ENCODE assay signal across 20 cellular contexts in genomic region chr11:46860218-46860617, GRCh38. TPM values are rescaled to one million over a fixed set of nuclear protein-coding genes. Genes with fewer than 3 reads are reported as not detected.
DNase-seq lines count a peak whose midpoint lies in the region; ATAC-seq and TF ChIP-seq lines count a peak whose summit lies in the region.
"Had no signal": no experiment of that assay in that cellular context is flagged by ENCODE, and none has a peak within 500 bp of the region (broad histone marks: within the 10 kb centered on the region; RNA-seq: fewer than 3 reads in every experiment).

No MANE protein-coding gene starts in this region.

- H3K36me3 ChIP-seq in sigmoid colon, result peaks cover 0 to 15% (median 2%) of the 10 kb centered on the region in 4 donors
- H3K36me3 ChIP-seq in stomach smooth muscle (ENCODE audit: control insufficient read depth in 2 of 2, insufficient read depth in 2 of 2, low read length in 2 of 2), result peaks cover 25 to 28% of the 10 kb centered on the region in 2 donors
- H3K36me3 ChIP-seq: BE2C, BLaER1 had no signal

- ATAC-seq in T-helper 17 cell, result no peak
- ATAC-seq: GM12878 had no signal

- H3K27ac Mint-ChIP-seq in T-helper 17 cell, result no peak overlapping the region
- H3K27ac Mint-ChIP-seq: CD4-positive, CD25-positive, alpha-beta regulatory T cell; CD8-positive, alpha-beta memory T cell had no signal

- H3K4me1 Mint-ChIP-seq in T-helper 17 cell, result no peaks in the 10 kb centered on the region
- H3K4me1 Mint-ChIP-seq: CD4-positive, alpha-beta memory T cell; CD4-positive, CD25-positive, alpha-beta regulatory T cell; CD8-positive, alpha-beta memory T cell had no signal

- no peak for TF ChIP-seq EP300 in sigmoid colon (IDR thresholded peaks at IDR 0.05)

- peaks cover 0 to 17% (median 4%) of the 10 kb centered on the region in 4 donors for H3K4me1 ChIP-seq in sigmoid colon
- H3K4me1 ChIP-seq in stomach smooth muscle (ENCODE audit: control insufficient read depth, insufficient read depth, low read length), result peaks cover 5% of the 10 kb centered on the region
- H3K4me1 ChIP-seq: BE2C had no signal

- H3K9me3 ChIP-seq in sigmoid colon (no peaks in the 10 kb centered on the region), stomach smooth muscle (ENCODE audit: control insufficient read depth in 2 of 2, low read length in 2 of 2) (peaks cover 0 to 2% of the 10 kb centered on the region in 2 donors), T-helper 17 cell (ENCODE audit: control insufficient read depth, low read length, poor library complexity, severe bottlenecking) (no peaks in the 10 kb centered on the region)
- H3K9me3 ChIP-seq: BE2C, BLaER1 had no signal

- no peak for TF ChIP-seq CTCF in sigmoid colon (IDR thresholded peaks at IDR 0.05)

- H3K9ac ChIP-seq in stomach smooth muscle (ENCODE audit: low read length in 2 of 2), result peak overlapping the region in 1 of 2 donors; percentile 36
- H3K9ac ChIP-seq: BLaER1 had no signal

- H3K27ac ChIP-seq in sigmoid colon, result peak overlapping the region in 3 of 4 donors; percentile 14 to 48 (median 42)
- peak overlapping the region; percentile 59 for H3K27ac ChIP-seq in stomach smooth muscle (ENCODE audit: low read length)
- H3K27ac ChIP-seq: BLaER1 had no signal

- TF ChIP-seq POLR2A in sigmoid colon (IDR thresholded peaks at IDR 0.05), result no peak

- peaks cover 5% of the 10 kb centered on the region for H3K36me3 Mint-ChIP-seq in T-helper 17 cell (ENCODE audit: low read depth)
- H3K36me3 Mint-ChIP-seq: CD14-positive monocyte; CD4-positive, alpha-beta memory T cell; CD4-positive, CD25-positive, alpha-beta regulatory T cell; CD8-positive, alpha-beta memory T cell had no signal

- H3K4me3 ChIP-seq in sigmoid colon (no peak overlapping the region), stomach smooth muscle (ENCODE audit: low read length in 2 of 2) (no peak overlapping the region)
- H3K4me3 ChIP-seq: BLaER1, GM12878 had no signal

- intact Hi-C loops in sigmoid colon (cut with DNase I), result no loop called here

- peaks cover 38% of the 10 kb centered on the region for H3K27me3 Mint-ChIP-seq in T-helper 17 cell

- no peaks in the 10 kb centered on the region for H3K27me3 ChIP-seq in sigmoid colon
- H3K27me3 ChIP-seq in stomach smooth muscle (ENCODE audit: control insufficient read depth in 1 of 2, insufficient read depth in 2 of 2, low read length in 2 of 2), result no peaks in the 10 kb centered on the region
- H3K27me3 ChIP-seq: BE2C, BLaER1 had no signal

- 83 to 92% methylated on average over 4 of the region's 4 CpGs for WGBS in sigmoid colon, 2 donors

- H3K4me3 Mint-ChIP-seq in T-helper 17 cell, result no peak overlapping the region
- H3K4me3 Mint-ChIP-seq: CD14-positive monocyte; CD4-positive, alpha-beta memory T cell; CD4-positive, CD25-positive, alpha-beta regulatory T cell; CD8-positive, alpha-beta memory T cell had no signal

- peak; percentile 31 for DNase-seq in myocyte (ENCODE audit: low read depth)
- DNase-seq in sigmoid colon, result no peak
- no peak for DNase-seq in T-helper 17 cell
- no peak for DNase-seq in DMS114 treated with DMSO at 0.1 percent for 48 hours (lab: John Stamatoyannopoulos, UW; ENCODE audit: unreplicated experiment)
- DNase-seq in cortex of kidney (lab: John Stamatoyannopoulos, UW), result no peak
- DNase-seq: 8988T; ACHN; BE2C; C1 segment of cervical spinal cord; CD4-positive, alpha-beta memory T cell; CD4-positive, CD25-positive, alpha-beta regulatory T cell; CD8-positive, alpha-beta memory T cell; COR-L47; DMS 273 treated with DMSO at 0.1 percent for 48 hours; DMS79 treated with DMSO at 0.1 percent for 48 hours; GDM1 had no signal

RNA-seq across cellular contexts. Expression of gene CKAP5, which starts 14.1 kb away (rescaled TPM):
- total RNA-seq in myocyte, result 63.8 and 68.0 TPM in 2 replicates
- polyA plus RNA-seq in myocyte (2012), result 26.2 TPM
- total RNA-seq in sigmoid colon, result 10 to 100 TPM; 27.3 to 38.8 (median 35.7) TPM
- 10 to 100 TPM in 2 of 3 donors, 1 to 10 TPM in 1; 6.6 to 22.9 (median 10.9) TPM for polyA plus RNA-seq in sigmoid colon
- total RNA-seq in T-helper 17 cell, result 10 to 100 TPM; 33.7 to 39.8 TPM

RNA-seq across cellular contexts. Expression of gene LRP4, which starts 58.1 kb away (rescaled TPM):
- 7.6 and 9.6 TPM in 2 replicates for total RNA-seq in myocyte
- polyA plus RNA-seq in myocyte (2012), result 15.0 TPM
- total RNA-seq in sigmoid colon, result 10 to 100 TPM in 1 of 4 donors, 1 to 10 TPM in 3; 2.1 to 14.4 (median 6.0) TPM
- 10 to 100 TPM in 1 of 3 donors, 1 to 10 TPM in 2; 2.4 to 17.6 (median 2.8) TPM for polyA plus RNA-seq in sigmoid colon
- total RNA-seq in T-helper 17 cell, result not detected
- total RNA-seq: CD4-positive, alpha-beta memory T cell had no signal
- polyA plus RNA-seq: CD14-positive monocyte; CD4-positive, alpha-beta memory T cell; CD4-positive, CD25-positive, alpha-beta regulatory T cell; CD8-positive, alpha-beta memory T cell had no signal
